ENCODE assay signal across 28 cellular contexts in genomic region chr22:49158741-49159564, GRCh38.
"Had no signal": no experiment of that assay in that cellular context is flagged by ENCODE, and none has a peak within 500 bp of the region (broad histone marks: within the 10 kb centered on the region; RNA-seq: fewer than 3 reads in every experiment).

No MANE protein-coding gene starts in this region.

- FAIRE-seq: urothelium cell line had no signal

- H3K4me1 ChIP-seq: breast epithelium, esophagus muscularis mucosa, heart right ventricle, left ventricle myocardium inferior, prostate gland, transverse colon had no signal

- H3K27me3 ChIP-seq: neutrophil, ovary had no signal

- ATAC-seq: heart right ventricle, mucosa of descending colon had no signal

- H3K9me3 ChIP-seq: esophagus muscularis mucosa, heart right ventricle, left ventricle myocardium inferior, mucosa of descending colon, neutrophil, ovary, prostate gland, transverse colon had no signal

- H3K36me3 ChIP-seq: breast epithelium, esophagus muscularis mucosa, heart right ventricle, left ventricle myocardium inferior, neutrophil, ovary, prostate gland, transverse colon had no signal

- H3K4me3 ChIP-seq: breast epithelium, esophagus muscularis mucosa, heart right ventricle, left ventricle myocardium inferior, lung, mucosa of descending colon, ovary, prostate gland, transverse colon had no signal

- H3K27ac ChIP-seq: breast epithelium, esophagus muscularis mucosa, heart right ventricle, left ventricle myocardium inferior, neutrophil, ovary, prostate gland, transverse colon had no signal

- DNase-seq: activated CD4-positive, alpha-beta memory T cell treated with anti-CD3 and anti-CD28 coated beads for 36 hours; activated CD4-positive, alpha-beta T cell treated with anti-CD3 and anti-CD28 coated beads, Interleukin-2, amount 10 ng/mL, durations not matched to agents 24 days and 14 days; activated CD4-positive, CD25-positive, alpha-beta regulatory T cell treated with anti-CD3 and anti-CD28 coated beads, Interleukin-2, amount 50 U/mL, for 72 hours; activated CD8-positive, alpha-beta memory T cell treated with anti-CD3 and anti-CD28 coated beads, Interleukin-2, amount 50 U/mL, for 4 hours; activated gamma-delta T cell treated with Interleukin-2 at 50 U/mL for 16 hours; activated naive CD4-positive, alpha-beta T cell treated with anti-CD3 and anti-CD28 coated beads, Interleukin-2, amount 50 U/mL, for 16 hours; activated T-cell treated with anti-CD3 and anti-CD28 coated beads, Interleukin-2, amount 50 U/mL, for 1 hour; amygdala; dermis blood vessel endothelial cell; effector CD4-positive, alpha-beta T cell; foreskin melanocyte; heart right ventricle; kidney glomerular epithelial cell; left ventricle myocardium inferior; mesendoderm; ovary; retina; stimulated activated CD4-positive, alpha-beta T cell treated with anti-CD3 and anti-CD28 coated beads, Interleukin-2, amount 100 ng/mL, for 48 hours; stimulated activated naive CD4-positive, alpha-beta T cell treated with Interleukin-2 at 50 U/mL for 16 hours; T-helper 2 cell; transverse colon had no signal
